In genomic region chr16:86046901-86047300, GRCh38 we compare ENCODE assay signal across 25 cellular contexts.
"Had no signal": no experiment of that assay in that cellular context is flagged by ENCODE, and none has a peak within 500 bp of the region (broad histone marks: within the 10 kb centered on the region; RNA-seq: fewer than 3 reads in every experiment).

No MANE protein-coding gene starts in this region.

- H3K27ac Mint-ChIP-seq: activated B cell treated with CpG ODN at 0.5 μM for 24 hours; activated CD4-positive, alpha-beta memory T cell treated with anti-CD3 and anti-CD28 coated beads for 36 hours; activated naive CD4-positive, alpha-beta T cell treated with anti-CD3 and anti-CD28 coated beads for 36 hours; mesothelial cell of epicardium; stimulated activated naive CD8-positive, alpha-beta T cell treated with anti-CD3 and anti-CD28 coated beads, Interleukin-15, Interleukin-2, amounts not matched to agents 100 ng/mL and 50 ng/mL, for 24 hours had no signal

- H3K9me3 Mint-ChIP-seq: activated B cell treated with CpG ODN at 0.5 μM for 24 hours; activated CD4-positive, alpha-beta memory T cell treated with anti-CD3 and anti-CD28 coated beads for 36 hours; activated naive CD4-positive, alpha-beta T cell treated with anti-CD3 and anti-CD28 coated beads for 36 hours; mesothelial cell of epicardium; naive thymus-derived CD8-positive, alpha-beta T cell; stimulated activated naive CD8-positive, alpha-beta T cell treated with anti-CD3 and anti-CD28 coated beads, Interleukin-15, Interleukin-2, amounts not matched to agents 100 ng/mL and 50 ng/mL, for 24 hours had no signal

- H3K4me3 Mint-ChIP-seq: activated B cell treated with CpG ODN at 0.5 μM for 24 hours; activated CD4-positive, alpha-beta memory T cell treated with anti-CD3 and anti-CD28 coated beads for 36 hours; activated naive CD4-positive, alpha-beta T cell treated with anti-CD3 and anti-CD28 coated beads for 36 hours; mesothelial cell of epicardium; stimulated activated naive CD8-positive, alpha-beta T cell treated with anti-CD3 and anti-CD28 coated beads, Interleukin-15, Interleukin-2, amounts not matched to agents 100 ng/mL and 50 ng/mL, for 24 hours; T-helper 17 cell had no signal

- FAIRE-seq: endothelial cell of umbilical vein had no signal

- H3K36me3 Mint-ChIP-seq: activated CD4-positive, alpha-beta memory T cell treated with anti-CD3 and anti-CD28 coated beads for 36 hours; brain; mesothelial cell of epicardium; naive thymus-derived CD8-positive, alpha-beta T cell had no signal

- ATAC-seq: esophagus mucosa; left cardiac atrium; lower lobe of right lung; naive thymus-derived CD8-positive, alpha-beta T cell; T-helper 17 cell had no signal

- DNase-seq: activated B cell treated with CpG ODN at 0.5 μM for 24 hours; activated CD4-positive, alpha-beta memory T cell treated with anti-CD3 and anti-CD28 coated beads for 36 hours; activated CD4-positive, alpha-beta T cell treated with anti-CD3 and anti-CD28 coated beads for 4 hours; activated effector memory CD4-positive, alpha-beta T cell treated with Interleukin-2 at 50 U/mL for 16 hours; activated naive CD4-positive, alpha-beta T cell treated with anti-CD3 and anti-CD28 coated beads for 36 hours; activated T-cell treated with anti-CD3 and anti-CD28 coated beads, Interleukin-2, amount 50 U/mL, for 48 hours; anterior cingulate cortex; dermis blood vessel endothelial cell; effector CD8-positive, alpha-beta T cell; foreskin melanocyte; glutamatergic neuron; hippocampal formation; left cardiac atrium; lower lobe of right lung; stimulated activated CD4-positive, alpha-beta T cell treated with anti-CD3 and anti-CD28 coated beads, Interleukin-12 subunit alpha, Interleukin-12 subunit beta, amount 100 ng/mL, for 4 hours; substantia nigra; SW 1271; T-helper 17 cell; thyroid gland had no signal
